Comparison of ENCODE assay signal across 12 cellular contexts in the genomic region with DNA sequence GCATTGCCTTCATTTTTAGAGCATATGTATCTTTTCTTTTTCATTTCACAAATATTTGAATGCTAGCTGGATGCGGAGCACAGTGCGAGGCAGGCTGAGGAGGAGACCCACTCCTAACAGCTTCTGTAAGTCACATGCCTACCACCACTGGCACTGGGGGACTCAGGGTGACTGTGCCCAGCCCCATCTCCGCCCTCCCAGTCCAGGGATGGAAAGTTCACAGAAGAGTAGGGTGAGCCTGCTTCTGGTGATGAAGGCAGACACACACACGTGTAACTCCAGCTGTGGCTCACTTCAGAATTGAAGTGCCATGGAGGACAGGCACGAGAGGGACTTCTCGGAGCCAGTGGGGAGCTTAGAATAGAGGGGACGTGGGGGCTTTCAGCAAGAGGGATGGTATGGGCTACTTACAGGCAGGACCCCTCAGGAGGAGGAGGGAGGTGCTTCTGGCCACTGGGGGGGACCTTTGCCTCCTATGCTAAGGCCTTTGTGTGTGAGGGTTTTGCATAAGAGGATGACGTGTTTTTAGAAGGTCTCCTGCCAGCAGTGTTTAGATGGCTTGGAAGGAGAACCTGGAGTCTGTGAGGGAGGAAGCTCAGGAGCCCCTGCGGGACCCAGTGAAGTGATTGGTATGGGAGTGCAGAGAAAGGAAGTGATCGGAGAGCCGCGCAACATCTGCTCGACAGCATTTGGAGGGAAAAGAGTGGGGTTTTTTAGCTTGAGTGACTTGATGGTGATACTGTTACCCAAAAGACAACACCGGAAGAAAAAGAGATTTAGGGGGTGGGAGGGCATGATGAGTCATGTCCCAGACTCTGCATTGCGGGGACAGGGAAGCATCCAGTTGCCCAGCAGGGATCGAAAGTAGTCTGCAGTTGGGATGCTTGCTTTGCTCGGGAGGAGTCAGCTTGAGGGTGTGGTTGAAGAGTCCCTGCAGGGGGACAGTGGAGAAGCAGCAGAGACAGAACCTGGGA.
DNase-seq lines count a peak whose midpoint lies in the region; TF ChIP-seq lines count a peak whose summit lies in the region.
"Had no signal": no experiment of that assay in that cellular context is flagged by ENCODE, and none has a peak within 500 bp of the region (broad histone marks: within the 10 kb centered on the region; RNA-seq: fewer than 3 reads in every experiment).

No MANE protein-coding gene starts in this region.

- H3K4me1 ChIP-seq in HUES64 (ENCODE audit: insufficient read depth, low read length) (peaks cover 41% of the 10 kb centered on the region), subcutaneous abdominal adipose tissue (ENCODE audit: control insufficient read depth in 5 of 5, insufficient read depth in 5 of 5, low read length in 5 of 5) (peaks cover 0 to 24% (median 8%) of the 10 kb centered on the region in 5 donors)
- H3K4me1 ChIP-seq: Peyer's patch had no signal

- DNase-seq in cardiac fibroblast (ENCODE audit: low read depth in 2 of 2) (peak; percentile 75 to 81), iris pigment epithelial cell (ENCODE audit: low read depth) (peak; percentile 79), DMS153 (lab: John Stamatoyannopoulos, UW) (no peak), NCI-H1417 (lab: John Stamatoyannopoulos, UW) (no peak), NCI-H1694 (lab: John Stamatoyannopoulos, UW) (no peak)
- DNase-seq: activated effector memory CD4-positive, alpha-beta T cell treated with anti-CD3 and anti-CD28 coated beads, Interleukin-2, amount 50 U/mL, for 16 hours; hypothalamus; KG1; NCI-H2171; Peyer's patch had no signal

- H3K9me3 ChIP-seq in HUES64 (ENCODE audit: insufficient read depth, low read depth, low read length), result no peaks in the 10 kb centered on the region
- H3K9me3 ChIP-seq in subcutaneous abdominal adipose tissue (ENCODE audit: control insufficient read depth in 5 of 5, low read length in 5 of 5), result no peaks in the 10 kb centered on the region
- H3K9me3 ChIP-seq: Peyer's patch had no signal

- H3K36me3 ChIP-seq in HUES64 (ENCODE audit: insufficient read depth, low read length) (peaks cover 59% of the 10 kb centered on the region), subcutaneous abdominal adipose tissue (ENCODE audit: control insufficient read depth in 5 of 5, insufficient read depth in 5 of 5, low read length in 5 of 5) (peaks cover 12 to 76% (median 61%) of the 10 kb centered on the region in 5 donors)

- H3K27me3 ChIP-seq in HUES64 (ENCODE audit: insufficient read depth, low read length) (no peaks in the 10 kb centered on the region), subcutaneous abdominal adipose tissue (ENCODE audit: control insufficient read depth in 5 of 5, insufficient read depth in 4 of 5, low read length in 5 of 5) (no peaks in the 10 kb centered on the region)
- H3K27me3 ChIP-seq: Peyer's patch had no signal

- H3K4me3 ChIP-seq in HUES64 (ENCODE audit: low read length) (no peak overlapping the region), cardiac fibroblast (replicated peaks in 1 of 2; ENCODE audit: low read depth in 2 of 2, low read length in 2 of 2) (no peak overlapping the region), subcutaneous abdominal adipose tissue (ENCODE audit: low read depth in 1 of 5, low read length in 5 of 5) (no peak overlapping the region)
- H3K4me3 ChIP-seq: Peyer's patch had no signal

- no peak for TF ChIP-seq CTCF in cardiac fibroblast (IDR thresholded peaks at IDR 0.05; ENCODE audit: low read depth, low read length)

- H3K9ac ChIP-seq in HUES64 (ENCODE audit: low read depth, low read length) (peak overlapping the region; percentile 13; the same call in 1 of the 2 replicates), subcutaneous abdominal adipose tissue (ENCODE audit: low read length in 5 of 5) (peak overlapping the region in 1 of 5 donors; percentile 15)

- H3K27ac ChIP-seq in HUES64 (ENCODE audit: low read depth, low read length) (peak overlapping the region; percentile 64), subcutaneous abdominal adipose tissue (ENCODE audit: low read depth, low read length) (peak overlapping the region; percentile 72)
- H3K27ac ChIP-seq: Peyer's patch had no signal

- 67% methylated on average over 17 of the region's 17 CpGs for WGBS in HUES64

Comparison
In these comparisons a context has a peak if more than half of its experiments do, and no peak if none do; other contexts are left out.
1. DNase-seq: peak in cardiac fibroblast (2 of 2) and iris pigment epithelial cell (single experiment); none in DMS153 (single experiment), NCI-H1417 (0 of 3) and NCI-H1694 (single experiment).